23 cellular contexts compared by ENCODE assay signal in genomic region chr15:69673236-69673881, GRCh38.
"Had no signal": no experiment of that assay in that cellular context is flagged by ENCODE, and none has a peak within 500 bp of the region (broad histone marks: within the 10 kb centered on the region; RNA-seq: fewer than 3 reads in every experiment).

No MANE protein-coding gene starts in this region.

- H3K27ac Mint-ChIP-seq: activated CD4-positive, alpha-beta memory T cell treated with anti-CD3 and anti-CD28 coated beads, Interleukin-2, amount 10 ng/mL, durations not matched to agents 7 days and 5 days; activated CD4-positive, alpha-beta T cell treated with anti-CD3 and anti-CD28 coated beads, Interleukin-2, amount 10 ng/mL, durations not matched to agents 7 days and 5 days; activated naive CD4-positive, alpha-beta T cell treated with anti-CD3 and anti-CD28 coated beads, Interleukin-2, amount 10 ng/mL, durations not matched to agents 7 days and 5 days; activated naive CD8-positive, alpha-beta T cell treated with anti-CD3 and anti-CD28 coated beads for 36 hours; activated T-cell treated with anti-CD3 and anti-CD28 coated beads, Interleukin-2, amount 50 U/mL, for 72 hours; activated T-helper 2 cell treated with anti-CD3 and anti-CD28 coated beads, Interferon-gamma antibody, Interleukin-2, Interleukin-4, amounts not matched to agents 10 μg/mL and 5 μg/mL and 100 μg/mL, durations not matched to agents 14 hours and 24 hours and 36 hours; T-cell had no signal

- H3K36me3 Mint-ChIP-seq: activated naive CD4-positive, alpha-beta T cell treated with anti-CD3 and anti-CD28 coated beads, Interleukin-2, amount 10 ng/mL, durations not matched to agents 7 days and 5 days; activated naive CD8-positive, alpha-beta T cell treated with anti-CD3 and anti-CD28 coated beads for 36 hours; T-cell had no signal

- FAIRE-seq: TTC549 had no signal

- H3K27ac ChIP-seq: brain microvascular endothelial cell, cardiac muscle cell, SK-N-MC had no signal

- H3K4me3 Mint-ChIP-seq: activated CD4-positive, alpha-beta memory T cell treated with anti-CD3 and anti-CD28 coated beads, Interleukin-2, amount 10 ng/mL, durations not matched to agents 7 days and 5 days; activated CD4-positive, alpha-beta T cell treated with anti-CD3 and anti-CD28 coated beads, Interleukin-2, amount 10 ng/mL, durations not matched to agents 7 days and 5 days; activated naive CD4-positive, alpha-beta T cell treated with anti-CD3 and anti-CD28 coated beads, Interleukin-2, amount 10 ng/mL, durations not matched to agents 7 days and 5 days; activated naive CD8-positive, alpha-beta T cell treated with anti-CD3 and anti-CD28 coated beads for 36 hours; activated T-cell treated with anti-CD3 and anti-CD28 coated beads, Interleukin-2, amount 50 U/mL, for 72 hours; T-cell had no signal

- H3K4me3 ChIP-seq: cardiac muscle cell, SK-N-MC had no signal

- H3K36me3 ChIP-seq: brain microvascular endothelial cell, cardiac muscle cell had no signal

- H3K9me3 Mint-ChIP-seq: activated CD4-positive, alpha-beta memory T cell treated with anti-CD3 and anti-CD28 coated beads, Interleukin-2, amount 10 ng/mL, durations not matched to agents 7 days and 5 days; activated CD4-positive, alpha-beta T cell treated with anti-CD3 and anti-CD28 coated beads, Interleukin-2, amount 10 ng/mL, durations not matched to agents 7 days and 5 days; activated naive CD4-positive, alpha-beta T cell treated with anti-CD3 and anti-CD28 coated beads, Interleukin-2, amount 10 ng/mL, durations not matched to agents 7 days and 5 days; activated T-cell treated with anti-CD3 and anti-CD28 coated beads, Interleukin-2, amount 50 U/mL, for 72 hours; activated T-helper 2 cell treated with anti-CD3 and anti-CD28 coated beads, Interferon-gamma antibody, Interleukin-2, Interleukin-4, amounts not matched to agents 10 μg/mL and 5 μg/mL and 100 μg/mL, durations not matched to agents 14 hours and 24 hours and 36 hours; T-cell had no signal

- ATAC-seq: activated T-cell treated with anti-CD3 and anti-CD28 coated beads, Interleukin-2, amount 50 U/mL, for 72 hours; Right ventricle myocardium inferior; T-cell had no signal

- DNase-seq: activated CD4-positive, alpha-beta memory T cell treated with anti-CD3 and anti-CD28 coated beads, Interleukin-2, amount 10 ng/mL, durations not matched to agents 7 days and 5 days; activated CD4-positive, alpha-beta T cell treated with anti-CD3 and anti-CD28 coated beads, Interleukin-2, amount 10 ng/mL, durations not matched to agents 7 days and 5 days; activated CD4-positive, CD25-positive, alpha-beta regulatory T cell; activated gamma-delta T cell treated with Interleukin-2 at 50 U/mL for 16 hours; activated naive CD4-positive, alpha-beta T cell treated with anti-CD3 and anti-CD28 coated beads, Interleukin-2, amount 10 ng/mL, durations not matched to agents 7 days and 5 days; activated naive CD8-positive, alpha-beta T cell treated with anti-CD3 and anti-CD28 coated beads for 36 hours; activated T-cell treated with anti-CD3 and anti-CD28 coated beads for 4 hours; activated T-cell treated with anti-CD3 and anti-CD28 coated beads, Interleukin-2, amount 50 U/mL, for 72 hours; brain microvascular endothelial cell; Kasumi-1; NCI-H1048; NCI-H2029; NCI-H2107; NCI-H2171 treated with DMSO at 0.1 percent for 48 hours; NCI-H226; T-cell; T-helper 2 cell; T1000 had no signal
